ENCODE assay signal across 1 cellular context in genomic region chr1:16127676-16128337, GRCh38.
TF ChIP-seq lines count a peak whose summit lies in the region.

No MANE protein-coding gene starts in this region.

TF ChIP-seq in HepG2, 621 proteins besides CTCF, POLR2A, EP300 and RAD21:
- TF ChIP-seq GABPA (IDR thresholded peaks at IDR 0.05; ENCODE audit: low read depth, low read length), result no peak
- no peak for TF ChIP-seq GABPA (CRISPR knock-in tag; IDR thresholded peaks at IDR 0.05; ENCODE audit: low read depth)
- no peak for TF ChIP-seq GATAD1 (CRISPR knock-in tag; IDR thresholded peaks at IDR 0.05)
- TF ChIP-seq ZNF773 (CRISPR knock-in tag; IDR thresholded peaks at IDR 0.05; ENCODE audit: borderline replicate concordance), result no peak
- TF ChIP-seq, protein P1, sequence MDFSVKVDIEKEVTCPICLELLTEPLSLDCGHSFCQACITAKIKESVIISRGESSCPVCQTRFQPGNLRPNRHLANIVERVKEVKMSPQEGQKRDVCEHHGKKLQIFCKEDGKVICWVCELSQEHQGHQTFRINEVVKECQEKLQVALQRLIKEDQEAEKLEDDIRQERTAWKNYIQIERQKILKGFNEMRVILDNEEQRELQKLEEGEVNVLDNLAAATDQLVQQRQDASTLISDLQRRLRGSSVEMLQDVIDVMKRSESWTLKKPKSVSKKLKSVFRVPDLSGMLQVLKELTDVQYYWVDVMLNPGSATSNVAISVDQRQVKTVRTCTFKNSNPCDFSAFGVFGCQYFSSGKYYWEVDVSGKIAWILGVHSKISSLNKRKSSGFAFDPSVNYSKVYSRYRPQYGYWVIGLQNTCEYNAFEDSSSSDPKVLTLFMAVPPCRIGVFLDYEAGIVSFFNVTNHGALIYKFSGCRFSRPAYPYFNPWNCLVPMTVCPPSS (IDR thresholded peaks at IDR 0.05), result no peak
- no peak for TF ChIP-seq SIN3A (IDR thresholded peaks at IDR 0.05; ENCODE audit: borderline replicate concordance, low read depth, low read length)
- no peak for TF ChIP-seq SRSF4 (IDR thresholded peaks at IDR 0.05; ENCODE audit: low read depth, low read length, poor library complexity, severe bottlenecking)
- TF ChIP-seq ZNF772 (CRISPR knock-in tag; IDR thresholded peaks at IDR 0.05), result no peak
- no peak for TF ChIP-seq ZUFSP (CRISPR knock-in tag; IDR thresholded peaks at IDR 0.05; ENCODE audit: borderline replicate concordance)
- TF ChIP-seq GZF1 (CRISPR knock-in tag; IDR thresholded peaks at IDR 0.05), result no peak
- no peak for TF ChIP-seq REL (CRISPR knock-in tag; conservative IDR thresholded peaks at IDR 0.05)
- no peak for TF ChIP-seq HMGXB4 (CRISPR knock-in tag; IDR thresholded peaks at IDR 0.05; ENCODE audit: borderline replicate concordance in 1 of 2, low read depth in 1 of 2)
- TF ChIP-seq, protein P2, sequence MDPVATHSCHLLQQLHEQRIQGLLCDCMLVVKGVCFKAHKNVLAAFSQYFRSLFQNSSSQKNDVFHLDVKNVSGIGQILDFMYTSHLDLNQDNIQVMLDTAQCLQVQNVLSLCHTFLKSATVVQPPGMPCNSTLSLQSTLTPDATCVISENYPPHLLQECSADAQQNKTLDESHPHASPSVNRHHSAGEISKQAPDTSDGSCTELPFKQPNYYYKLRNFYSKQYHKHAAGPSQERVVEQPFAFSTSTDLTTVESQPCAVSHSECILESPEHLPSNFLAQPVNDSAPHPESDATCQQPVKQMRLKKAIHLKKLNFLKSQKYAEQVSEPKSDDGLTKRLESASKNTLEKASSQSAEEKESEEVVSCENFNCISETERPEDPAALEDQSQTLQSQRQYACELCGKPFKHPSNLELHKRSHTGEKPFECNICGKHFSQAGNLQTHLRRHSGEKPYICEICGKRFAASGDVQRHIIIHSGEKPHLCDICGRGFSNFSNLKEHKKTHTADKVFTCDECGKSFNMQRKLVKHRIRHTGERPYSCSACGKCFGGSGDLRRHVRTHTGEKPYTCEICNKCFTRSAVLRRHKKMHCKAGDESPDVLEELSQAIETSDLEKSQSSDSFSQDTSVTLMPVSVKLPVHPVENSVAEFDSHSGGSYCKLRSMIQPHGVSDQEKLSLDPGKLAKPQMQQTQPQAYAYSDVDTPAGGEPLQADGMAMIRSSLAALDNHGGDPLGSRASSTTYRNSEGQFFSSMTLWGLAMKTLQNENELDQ (CRISPR knock-in tag; IDR thresholded peaks at IDR 0.05; ENCODE audit: borderline replicate concordance), result no peak
- peak; percentile 56; the same call in 1 of the 2 replicates for TF ChIP-seq ZBTB33 (CRISPR knock-in tag; IDR thresholded peaks at IDR 0.05)
- TF ChIP-seq AGO2 (optimal IDR thresholded peaks at IDR 0.05; ENCODE audit: low read depth, low read length), result peak; percentile 34
- TF ChIP-seq HNF1A (IDR thresholded peaks at IDR 0.05; ENCODE audit: low read depth), result no peak
- TF ChIP-seq HNF1A (CRISPR knock-in tag; IDR thresholded peaks at IDR 0.05; ENCODE audit: borderline replicate concordance), result no peak
- no peak for TF ChIP-seq ZNF501 (CRISPR knock-in tag; IDR thresholded peaks at IDR 0.05)
- TF ChIP-seq, protein P3, sequence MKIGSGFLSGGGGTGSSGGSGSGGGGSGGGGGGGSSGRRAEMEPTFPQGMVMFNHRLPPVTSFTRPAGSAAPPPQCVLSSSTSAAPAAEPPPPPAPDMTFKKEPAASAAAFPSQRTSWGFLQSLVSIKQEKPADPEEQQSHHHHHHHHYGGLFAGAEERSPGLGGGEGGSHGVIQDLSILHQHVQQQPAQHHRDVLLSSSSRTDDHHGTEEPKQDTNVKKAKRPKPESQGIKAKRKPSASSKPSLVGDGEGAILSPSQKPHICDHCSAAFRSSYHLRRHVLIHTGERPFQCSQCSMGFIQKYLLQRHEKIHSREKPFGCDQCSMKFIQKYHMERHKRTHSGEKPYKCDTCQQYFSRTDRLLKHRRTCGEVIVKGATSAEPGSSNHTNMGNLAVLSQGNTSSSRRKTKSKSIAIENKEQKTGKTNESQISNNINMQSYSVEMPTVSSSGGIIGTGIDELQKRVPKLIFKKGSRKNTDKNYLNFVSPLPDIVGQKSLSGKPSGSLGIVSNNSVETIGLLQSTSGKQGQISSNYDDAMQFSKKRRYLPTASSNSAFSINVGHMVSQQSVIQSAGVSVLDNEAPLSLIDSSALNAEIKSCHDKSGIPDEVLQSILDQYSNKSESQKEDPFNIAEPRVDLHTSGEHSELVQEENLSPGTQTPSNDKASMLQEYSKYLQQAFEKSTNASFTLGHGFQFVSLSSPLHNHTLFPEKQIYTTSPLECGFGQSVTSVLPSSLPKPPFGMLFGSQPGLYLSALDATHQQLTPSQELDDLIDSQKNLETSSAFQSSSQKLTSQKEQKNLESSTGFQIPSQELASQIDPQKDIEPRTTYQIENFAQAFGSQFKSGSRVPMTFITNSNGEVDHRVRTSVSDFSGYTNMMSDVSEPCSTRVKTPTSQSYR (CRISPR knock-in tag; IDR thresholded peaks at IDR 0.05; ENCODE audit: borderline replicate concordance), result no peak
- TF ChIP-seq, protein P4, sequence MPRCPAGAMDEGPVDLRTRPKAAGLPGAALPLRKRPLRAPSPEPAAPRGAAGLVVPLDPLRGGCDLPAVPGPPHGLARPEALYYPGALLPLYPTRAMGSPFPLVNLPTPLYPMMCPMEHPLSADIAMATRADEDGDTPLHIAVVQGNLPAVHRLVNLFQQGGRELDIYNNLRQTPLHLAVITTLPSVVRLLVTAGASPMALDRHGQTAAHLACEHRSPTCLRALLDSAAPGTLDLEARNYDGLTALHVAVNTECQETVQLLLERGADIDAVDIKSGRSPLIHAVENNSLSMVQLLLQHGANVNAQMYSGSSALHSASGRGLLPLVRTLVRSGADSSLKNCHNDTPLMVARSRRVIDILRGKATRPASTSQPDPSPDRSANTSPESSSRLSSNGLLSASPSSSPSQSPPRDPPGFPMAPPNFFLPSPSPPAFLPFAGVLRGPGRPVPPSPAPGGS (CRISPR knock-in tag; IDR thresholded peaks at IDR 0.05), result no peak
- peak; percentile 95 for TF ChIP-seq RBM22 (optimal IDR thresholded peaks at IDR 0.05; ENCODE audit: low read length)
- no peak for TF ChIP-seq FOXA1 (IDR thresholded peaks at IDR 0.05)
- no peak for TF ChIP-seq FOXA1 (CRISPR knock-in tag; IDR thresholded peaks at IDR 0.05)
- TF ChIP-seq STAT5B (CRISPR knock-in tag; IDR thresholded peaks at IDR 0.05), result no peak
- TF ChIP-seq ZFP37 (CRISPR knock-in tag; IDR thresholded peaks at IDR 0.05; ENCODE audit: borderline replicate concordance), result no peak
- TF ChIP-seq ZNF703 (CRISPR knock-in tag; IDR thresholded peaks at IDR 0.05; ENCODE audit: borderline replicate concordance), result no peak
- no peak for TF ChIP-seq ATF7-NPFF (CRISPR knock-in tag; IDR thresholded peaks at IDR 0.05; ENCODE audit: low read depth)
- TF ChIP-seq GFI1 (CRISPR knock-in tag; IDR thresholded peaks at IDR 0.05; ENCODE audit: borderline replicate concordance), result no peak
- no peak for TF ChIP-seq ZFP82 (CRISPR knock-in tag; IDR thresholded peaks at IDR 0.05; ENCODE audit: borderline replicate concordance)
- TF ChIP-seq, protein P5, sequence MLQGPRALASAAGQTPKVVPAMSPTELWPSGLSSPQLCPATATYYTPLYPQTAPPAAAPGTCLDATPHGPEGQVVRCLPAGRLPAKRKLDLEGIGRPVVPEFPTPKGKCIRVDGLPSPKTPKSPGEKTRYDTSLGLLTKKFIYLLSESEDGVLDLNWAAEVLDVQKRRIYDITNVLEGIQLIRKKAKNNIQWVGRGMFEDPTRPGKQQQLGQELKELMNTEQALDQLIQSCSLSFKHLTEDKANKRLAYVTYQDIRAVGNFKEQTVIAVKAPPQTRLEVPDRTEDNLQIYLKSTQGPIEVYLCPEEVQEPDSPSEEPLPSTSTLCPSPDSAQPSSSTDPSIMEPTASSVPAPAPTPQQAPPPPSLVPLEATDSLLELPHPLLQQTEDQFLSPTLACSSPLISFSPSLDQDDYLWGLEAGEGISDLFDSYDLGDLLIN (CRISPR knock-in tag; IDR thresholded peaks at IDR 0.05; ENCODE audit: borderline replicate concordance), result no peak
- no peak for TF ChIP-seq CHD2 (IDR thresholded peaks at IDR 0.05; ENCODE audit: low read depth, low read length)
- peak; percentile 19; the same call in 1 of the 2 replicates for TF ChIP-seq RBFOX2 (IDR thresholded peaks at IDR 0.05; ENCODE audit: low read depth, low read length)
- TF ChIP-seq RNF2 (conservative IDR thresholded peaks at IDR 0.05; ENCODE audit: low read depth), result no peak
